Comparison of ENCODE assay signal across 9 cellular contexts in genomic region chr2:46601328-46601963, GRCh38. TPM values are rescaled to one million over a fixed set of nuclear protein-coding genes. Genes with fewer than 3 reads are reported as not detected.
DNase-seq lines count a peak whose midpoint lies in the region; ATAC-seq and TF ChIP-seq lines count a peak whose summit lies in the region.
"Had no signal": no experiment of that assay in that cellular context is flagged by ENCODE, and none has a peak within 500 bp of the region (broad histone marks: within the 10 kb centered on the region; RNA-seq: fewer than 3 reads in every experiment).

No MANE protein-coding gene starts in this region.

- no peaks in the 10 kb centered on the region for H3K9me3 ChIP-seq in hepatocyte (ENCODE audit: low read depth)

- H3K27ac ChIP-seq in 22Rv1 (no peak overlapping the region), hepatocyte (no peak overlapping the region)

- intact Hi-C loops in activated T-helper 1 cell treated with anti-CD3 and anti-CD28 coated beads, Interleukin-12 subunit alpha, Interleukin-12 subunit beta, Interleukin-2, Interleukin-4 antibody, amounts not matched to agents 30 ng/mL and 10 ng/mL and 1 ng/mL, durations not matched to agents 14 hours and 24 hours and 36 hours (cut with micrococcal nuclease), result loop anchor here (1.0 kb wide), 1 partner anchor 49 kb away; no protein-coding TSS in a partner anchor

- H3K36me3 ChIP-seq in GM06990 (ENCODE audit: control insufficient read depth, insufficient read depth, low read length) (no peaks in the 10 kb centered on the region), hepatocyte (replicated peaks; ENCODE audit: insufficient read depth, low read depth) (no peaks in the 10 kb centered on the region)

- H3K27me3 Mint-ChIP-seq in activated T-helper 1 cell treated with anti-CD3 and anti-CD28 coated beads, Interleukin-12 subunit alpha, Interleukin-12 subunit beta, Interleukin-2, Interleukin-4 antibody, amounts not matched to agents 30 ng/mL and 10 ng/mL and 1 ng/mL, durations not matched to agents 14 hours and 24 hours and 36 hours (ENCODE audit: insufficient read depth), result no peaks in the 10 kb centered on the region
- H3K27me3 Mint-ChIP-seq in activated naive CD8-positive, alpha-beta T cell treated with anti-CD3 and anti-CD28 coated beads, Interleukin-2, amount 50 U/mL, for 24 hours, result no peaks in the 10 kb centered on the region

- H3K27ac Mint-ChIP-seq in activated T-helper 1 cell treated with anti-CD3 and anti-CD28 coated beads, Interleukin-12 subunit alpha, Interleukin-12 subunit beta, Interleukin-2, Interleukin-4 antibody, amounts not matched to agents 30 ng/mL and 10 ng/mL and 1 ng/mL, durations not matched to agents 14 hours and 24 hours and 36 hours, result no peak overlapping the region
- H3K27ac Mint-ChIP-seq in activated naive CD8-positive, alpha-beta T cell treated with anti-CD3 and anti-CD28 coated beads, Interleukin-2, amount 50 U/mL, for 24 hours, result no peak overlapping the region

- H3K4me1 Mint-ChIP-seq in activated T-helper 1 cell treated with anti-CD3 and anti-CD28 coated beads, Interleukin-12 subunit alpha, Interleukin-12 subunit beta, Interleukin-2, Interleukin-4 antibody, amounts not matched to agents 30 ng/mL and 10 ng/mL and 1 ng/mL, durations not matched to agents 14 hours and 24 hours and 36 hours (ENCODE audit: low read depth), result no peaks in the 10 kb centered on the region
- H3K4me1 Mint-ChIP-seq in activated naive CD8-positive, alpha-beta T cell treated with anti-CD3 and anti-CD28 coated beads, Interleukin-2, amount 50 U/mL, for 24 hours, result no peaks in the 10 kb centered on the region

- no peaks in the 10 kb centered on the region for H3K9me2 ChIP-seq in hepatocyte (replicated peaks; ENCODE audit: insufficient read depth)

- TF ChIP-seq CTCF in 22Rv1 (IDR thresholded peaks at IDR 0.05) (peak; percentile 39; the same call in 1 of the 2 replicates), GM06990 (IDR thresholded peaks at IDR 0.05; ENCODE audit: insufficient read depth, low read length, poor library complexity, severe bottlenecking) (peak; percentile 31), hepatocyte (IDR thresholded peaks at IDR 0.05; ENCODE audit: poor library complexity) (peak; percentile 47)

- 81% methylated on average over 2 of the region's 2 CpGs for WGBS in hepatocyte (ENCODE audit: low lambda C conversion rate, missing lambda C conversion rate)

- no peak for DNase-seq in GM06990 (ENCODE audit: extremely low read depth, insufficient read length)
- peak; percentile 7 for DNase-seq in hepatocyte (ENCODE audit: low spot score)
- DNase-seq in activated T-helper 1 cell treated with anti-CD3 and anti-CD28 coated beads, Interleukin-12 subunit alpha, Interleukin-12 subunit beta, Interleukin-2, Interleukin-4 antibody, amounts not matched to agents 30 ng/mL and 10 ng/mL and 1 ng/mL, durations not matched to agents 14 hours and 24 hours and 36 hours (ENCODE audit: low spot score), result no peak
- DNase-seq in DMS79 (lab: John Stamatoyannopoulos, UW), result no peak
- no peak for DNase-seq in OCI-M2 (lab: John Stamatoyannopoulos, UW; ENCODE audit: unreplicated experiment)
- no peak for DNase-seq in activated naive CD8-positive, alpha-beta T cell treated with anti-CD3 and anti-CD28 coated beads, Interleukin-2, amount 50 U/mL, for 24 hours
- DNase-seq: activated CD8-positive, alpha-beta memory T cell treated with anti-CD3 and anti-CD28 coated beads for 24 hours had no signal

- 0 out of 3 replicates have a peak, but pooled peaks have one; percentile 31 for ATAC-seq in SK-N-SH treated with all-trans-retinoic acid at 6 μM for 48 hours
- no peak for ATAC-seq in activated naive CD8-positive, alpha-beta T cell treated with anti-CD3 and anti-CD28 coated beads, Interleukin-2, amount 50 U/mL, for 24 hours

- no peaks in the 10 kb centered on the region for H3K4me1 ChIP-seq in hepatocyte (ENCODE audit: insufficient read depth)

- no peak overlapping the region for H3K4me3 Mint-ChIP-seq in activated T-helper 1 cell treated with anti-CD3 and anti-CD28 coated beads, Interleukin-12 subunit alpha, Interleukin-12 subunit beta, Interleukin-2, Interleukin-4 antibody, amounts not matched to agents 30 ng/mL and 10 ng/mL and 1 ng/mL, durations not matched to agents 14 hours and 24 hours and 36 hours
- no peak overlapping the region for H3K4me3 Mint-ChIP-seq in activated naive CD8-positive, alpha-beta T cell treated with anti-CD3 and anti-CD28 coated beads, Interleukin-2, amount 50 U/mL, for 24 hours

- H3K79me2 ChIP-seq in hepatocyte, result no peaks in the 10 kb centered on the region

- H3K27me3 ChIP-seq in GM06990 (replicated peaks; ENCODE audit: control insufficient read depth, insufficient read depth, low read length) (no peaks in the 10 kb centered on the region), hepatocyte (no peaks in the 10 kb centered on the region)

- no peaks in the 10 kb centered on the region for H4K20me1 ChIP-seq in hepatocyte (ENCODE audit: insufficient read depth, poor library complexity, severe bottlenecking)

- no peak overlapping the region for H2AFZ ChIP-seq in hepatocyte

- no peaks in the 10 kb centered on the region for H3K36me3 Mint-ChIP-seq in activated T-helper 1 cell treated with anti-CD3 and anti-CD28 coated beads, Interleukin-12 subunit alpha, Interleukin-12 subunit beta, Interleukin-2, Interleukin-4 antibody, amounts not matched to agents 30 ng/mL and 10 ng/mL and 1 ng/mL, durations not matched to agents 14 hours and 24 hours and 36 hours (ENCODE audit: low read depth)
- no peaks in the 10 kb centered on the region for H3K36me3 Mint-ChIP-seq in activated naive CD8-positive, alpha-beta T cell treated with anti-CD3 and anti-CD28 coated beads, Interleukin-2, amount 50 U/mL, for 24 hours (ENCODE audit: low read depth)

- no peaks in the 10 kb centered on the region for H3K9me3 Mint-ChIP-seq in activated T-helper 1 cell treated with anti-CD3 and anti-CD28 coated beads, Interleukin-12 subunit alpha, Interleukin-12 subunit beta, Interleukin-2, Interleukin-4 antibody, amounts not matched to agents 30 ng/mL and 10 ng/mL and 1 ng/mL, durations not matched to agents 14 hours and 24 hours and 36 hours
- H3K9me3 Mint-ChIP-seq in activated naive CD8-positive, alpha-beta T cell treated with anti-CD3 and anti-CD28 coated beads, Interleukin-2, amount 50 U/mL, for 24 hours, result no peaks in the 10 kb centered on the region

- H3K4me2 ChIP-seq in hepatocyte, result no peak overlapping the region

- H3K4me3 ChIP-seq in GM06990 (replicated peaks; ENCODE audit: low read depth, low read length) (no peak overlapping the region), hepatocyte (no peak overlapping the region)

TF ChIP-seq in SK-N-SH treated with all-trans-retinoic acid at 6 μM for 48 hours, 23 proteins besides CTCF, POLR2A, EP300 and RAD21 (continues in another document):
- TF ChIP-seq BACH2 (CRISPR knock-in tag; IDR thresholded peaks at IDR 0.05; ENCODE audit: borderline replicate concordance) (no peak), ZNF565 (CRISPR knock-in tag; conservative IDR thresholded peaks at IDR 0.05; ENCODE audit: low read depth) (no peak), ESRRG (CRISPR knock-in tag; IDR thresholded peaks at IDR 0.05) (no peak), GLIS3 (CRISPR knock-in tag; IDR thresholded peaks at IDR 0.05) (no peak), TSHZ2 (CRISPR knock-in tag; IDR thresholded peaks at IDR 0.05) (no peak)

RNA-seq across cellular contexts. Expression of gene PIGF, which starts 15.4 kb away (rescaled TPM):
- total RNA-seq in hepatocyte, result 19.9 and 29.2 TPM in 2 replicates
- polyA plus RNA-seq in hepatocyte, result 40.3 and 53.7 TPM in 2 replicates
- 19.7 and 24.3 TPM in 2 replicates for total RNA-seq in activated T-helper 1 cell treated with anti-CD3 and anti-CD28 coated beads, Interleukin-12 subunit alpha, Interleukin-12 subunit beta, Interleukin-2, Interleukin-4 antibody, amounts not matched to agents 30 ng/mL and 10 ng/mL and 1 ng/mL, durations not matched to agents 14 hours and 24 hours and 36 hours

RNA-seq across cellular contexts. Expression of gene CRIPT, which starts 15.6 kb away (rescaled TPM):
- total RNA-seq in hepatocyte, result 17.9 and 25.2 TPM in 2 replicates
- polyA plus RNA-seq in hepatocyte, result 13.3 and 15.8 TPM in 2 replicates
- 11.5 and 11.9 TPM in 2 replicates for total RNA-seq in activated T-helper 1 cell treated with anti-CD3 and anti-CD28 coated beads, Interleukin-12 subunit alpha, Interleukin-12 subunit beta, Interleukin-2, Interleukin-4 antibody, amounts not matched to agents 30 ng/mL and 10 ng/mL and 1 ng/mL, durations not matched to agents 14 hours and 24 hours and 36 hours

RNA-seq across cellular contexts. Expression of gene ATP6V1E2, which starts 59.1 kb away (rescaled TPM):
- 3.7 and 4.4 TPM in 2 replicates for total RNA-seq in hepatocyte
- polyA plus RNA-seq in hepatocyte, result 4.7 and 6.7 TPM in 2 replicates
- total RNA-seq in activated T-helper 1 cell treated with anti-CD3 and anti-CD28 coated beads, Interleukin-12 subunit alpha, Interleukin-12 subunit beta, Interleukin-2, Interleukin-4 antibody, amounts not matched to agents 30 ng/mL and 10 ng/mL and 1 ng/mL, durations not matched to agents 14 hours and 24 hours and 36 hours, result 5.2 and 6.5 TPM in 2 replicates

RNA-seq across cellular contexts. Expression of gene RHOQ, which starts 59.2 kb away (rescaled TPM):
- total RNA-seq in hepatocyte, result 69.9 and 75.2 TPM in 2 replicates
- polyA plus RNA-seq in hepatocyte, result 46.7 and 52.0 TPM in 2 replicates
- total RNA-seq in activated T-helper 1 cell treated with anti-CD3 and anti-CD28 coated beads, Interleukin-12 subunit alpha, Interleukin-12 subunit beta, Interleukin-2, Interleukin-4 antibody, amounts not matched to agents 30 ng/mL and 10 ng/mL and 1 ng/mL, durations not matched to agents 14 hours and 24 hours and 36 hours, result 8.9 and 9.7 TPM in 2 replicates
